ENCODE assay signal across 20 cellular contexts in genomic region chr19:15353908-15354307, GRCh38. TPM values are rescaled to one million over a fixed set of nuclear protein-coding genes. Genes with fewer than 3 reads are reported as not detected.
A peak's percentile ranks its signal among the peaks of the same experiment; 100 is the strongest.
DNase-seq lines count a peak whose midpoint lies in the region; ATAC-seq, FAIRE-seq and TF ChIP-seq lines count a peak whose summit lies in the region.
"Had no signal": no experiment of that assay in that cellular context is flagged by ENCODE, and none has a peak within 500 bp of the region (broad histone marks: within the 10 kb centered on the region; RNA-seq: fewer than 3 reads in every experiment).

No MANE protein-coding gene starts in this region.

- H3K27me3 ChIP-seq in left ventricle myocardium inferior (ENCODE audit: low read depth) (no peaks in the 10 kb centered on the region), right atrium auricular region (no peaks in the 10 kb centered on the region), K562 (ENCODE audit: control insufficient read depth in 2 of 2, insufficient read depth in 2 of 2, low read length in 2 of 2) (no peaks in the 10 kb centered on the region), osteoblast (ENCODE audit: insufficient read depth, low read length) (no peaks in the 10 kb centered on the region), Caco-2 (replicated peaks; ENCODE audit: control insufficient read depth, insufficient read depth, low read length) (no peaks in the 10 kb centered on the region)

- POLR2A ChIA-PET in K562 (lab: Yijun Ruan, JAX) (interaction anchor here (0.6 kb wide), 1 partner anchor 45 kb away, joined by 3 read pairs; no protein-coding TSS in a partner anchor), Caco-2 (lab: Charles Lee) (interaction anchor here (0.6 kb wide), 1 partner anchor 73 kb away, joined by 4 read pairs; no protein-coding TSS in a partner anchor)

- CTCF ChIA-PET in K562 (lab: Yijun Ruan, JAX; ENCODE audit: low intra/inter-chr PET ratio) (no interaction called here), Caco-2 (lab: Charles Lee) (interaction anchor here (0.5 kb wide), 1 partner anchor 169 kb away, joined by 4 read pairs; no protein-coding TSS in a partner anchor)

- no peak overlapping the region for H3K9ac ChIP-seq in K562 (ENCODE audit: insufficient read depth in 1 of 2, low read depth in 2 of 2, low read length in 2 of 2)
- H3K9ac ChIP-seq: GM23248 had no signal

- H2AFZ ChIP-seq in K562 (ENCODE audit: low read depth, low read length) (no peak overlapping the region), osteoblast (ENCODE audit: low read length) (no peak overlapping the region)
- H2AFZ ChIP-seq: GM23248 had no signal

- H3K27me3 Mint-ChIP-seq in IgD-negative memory B cell (no peaks in the 10 kb centered on the region), Caco-2 (ENCODE audit: insufficient read depth, unreplicated experiment) (no peaks in the 10 kb centered on the region)

- H3K9me3 ChIP-seq in left ventricle myocardium inferior (replicated peaks) (no peaks in the 10 kb centered on the region), right atrium auricular region (no peaks in the 10 kb centered on the region), K562 (replicated peaks; ENCODE audit: control insufficient read depth, insufficient read depth, low read depth, low read length) (no peaks in the 10 kb centered on the region), osteoblast (ENCODE audit: low read depth, low read length) (no peaks in the 10 kb centered on the region), Caco-2 (no peaks in the 10 kb centered on the region)

- H3K79me2 ChIP-seq in K562 (ENCODE audit: control insufficient read depth, insufficient read depth, low read length) (no peaks in the 10 kb centered on the region), osteoblast (ENCODE audit: insufficient read depth, low read length) (no peaks in the 10 kb centered on the region)

- intact Hi-C loops in left ventricle myocardium inferior (cut with micrococcal nuclease): no loop called here
- intact Hi-C loops in K562 (cut with micrococcal nuclease): no loop called here
- intact Hi-C loops in Caco-2 (cut with micrococcal nuclease; ENCODE audit: unreplicated experiment): no loop called here

- peak overlapping the region; percentile 23 for H3K27ac ChIP-seq in left ventricle myocardium inferior (replicated peaks)
- H3K27ac ChIP-seq in right atrium auricular region: no peak overlapping the region
- H3K27ac ChIP-seq in K562 (ENCODE audit: extremely low read depth, low read depth, low read length): no peak overlapping the region
- H3K27ac ChIP-seq in osteoblast (ENCODE audit: low read depth, low read length): no peak overlapping the region
- H3K27ac ChIP-seq: GM23248 had no signal

- H3K4me1 ChIP-seq in left ventricle myocardium inferior: peaks cover 16% of the 10 kb centered on the region
- no peaks in the 10 kb centered on the region for H3K4me1 ChIP-seq in right atrium auricular region
- no peaks in the 10 kb centered on the region; a peak in 2 of 5 replicates for H3K4me1 ChIP-seq in K562 (replicated peaks in 1 of 2; ENCODE audit: control insufficient read depth in 2 of 2, insufficient read depth in 2 of 2, low read length in 2 of 2)
- H3K4me1 ChIP-seq in osteoblast (ENCODE audit: insufficient read depth, low read length): no peaks in the 10 kb centered on the region
- no peaks in the 10 kb centered on the region for H3K4me1 ChIP-seq in Caco-2

- H3K4me3 ChIP-seq in left ventricle myocardium inferior (no peak overlapping the region), right atrium auricular region (no peak overlapping the region), K562 (no peak overlapping the region), osteoblast (ENCODE audit: insufficient read depth, low read length) (no peak overlapping the region), Caco-2 (ENCODE audit: low read depth, low read length) (no peak overlapping the region)
- H3K4me3 ChIP-seq: GM12878, GM23248 had no signal

- 73% methylated on average over 4 of the region's 4 CpGs for WGBS in K562 (ENCODE audit: insufficient coverage, low coverage, missing lambda C conversion rate)

- no peak for TF ChIP-seq RAD21 in K562 (CRISPR knock-in tag; conservative IDR thresholded peaks at IDR 0.05 in 1 of 2, IDR thresholded peaks at IDR 0.05 in 1 of 2)

- TF ChIP-seq CTCF in left ventricle myocardium inferior (IDR thresholded peaks at IDR 0.05; ENCODE audit: borderline replicate concordance) (no peak), right atrium auricular region (IDR thresholded peaks at IDR 0.05) (no peak), K562 (IDR thresholded peaks at IDR 0.05 in 2 of 3, conservative IDR thresholded peaks at IDR 0.05 in 1 of 3; ENCODE audit: insufficient read depth in 2 of 3, low read depth in 1 of 3, low read length in 3 of 3) (no peak), osteoblast (IDR thresholded peaks at IDR 0.05; ENCODE audit: extremely low read depth, low read depth, low read length) (no peak), Caco-2 (IDR thresholded peaks at IDR 0.05; ENCODE audit: insufficient read depth in 1 of 2, low read depth in 1 of 2, low read length in 1 of 2, severe bottlenecking in 1 of 2, unreplicated experiment in 1 of 2) (no peak)

- no peak for TF ChIP-seq POLR2A in K562 (conservative IDR thresholded peaks at IDR 0.05)

- no peak for TF ChIP-seq EP300 in K562 (IDR thresholded peaks at IDR 0.05; ENCODE audit: low read length)

- in situ Hi-C loops in K562 (cut with MboI): no loop called here

- H3K4me3 Mint-ChIP-seq in IgD-negative memory B cell: no peak overlapping the region
- H3K4me3 Mint-ChIP-seq in Caco-2 (ENCODE audit: unreplicated experiment): no peak overlapping the region
- H3K4me3 Mint-ChIP-seq: CD8-positive, alpha-beta T cell had no signal

- no peak overlapping the region for H3K4me2 ChIP-seq in K562 (ENCODE audit: insufficient read depth, low read length)
- H3K4me2 ChIP-seq in osteoblast (ENCODE audit: insufficient read depth, low read length): no peak overlapping the region

- no peak for ATAC-seq in K562
- ATAC-seq: CD8-positive, alpha-beta T cell; GM12878 had no signal

- H3K27ac Mint-ChIP-seq in IgD-negative memory B cell (peak overlapping the region in 2 of 3 donors; percentile 60 to 73), Caco-2 (ENCODE audit: unreplicated experiment) (no peak overlapping the region)
- H3K27ac Mint-ChIP-seq: CD8-positive, alpha-beta T cell had no signal

- BruUV-seq in K562 (replicated peaks; lab: Mats Ljungman, UMichigan) (no TSS peak), Caco-2 (replicated peaks; lab: Mats Ljungman, UMichigan) (no TSS peak)

- H3K9me3 Mint-ChIP-seq in IgD-negative memory B cell (no peaks in the 10 kb centered on the region), Caco-2 (ENCODE audit: unreplicated experiment) (no peaks in the 10 kb centered on the region)
- H3K9me3 Mint-ChIP-seq: CD8-positive, alpha-beta T cell had no signal

- DNase-seq in left ventricle myocardium inferior: no peak
- no peak for DNase-seq in right atrium auricular region (ENCODE audit: low spot score)
- DNase-seq in K562 (ENCODE audit: extremely low read depth in 1 of 4, low spot score in 3 of 4): no peak
- peak; percentile 2 for DNase-seq in osteoblast (ENCODE audit: insufficient read length, low spot score, missing footprints)
- no peak for DNase-seq in Caco-2
- DNase-seq in glomerular visceral epithelial cell (ENCODE audit: extremely low spot score): no peak
- no peak for DNase-seq in HTR-8/SVneo (ENCODE audit: insufficient read length, low spot score)
- DNase-seq: C1 segment of cervical spinal cord; CD8-positive, alpha-beta T cell; DMS 273 treated with DMSO at 0.1 percent for 48 hours; DMS79; EL; GDM1; GM23248; HCEC 1CT had no signal

- H3K9me1 ChIP-seq in K562 (ENCODE audit: control insufficient read depth, insufficient read depth, low read length): no peaks in the 10 kb centered on the region

- H3K36me3 Mint-ChIP-seq in IgD-negative memory B cell (peaks cover 16% of the 10 kb centered on the region), Caco-2 (ENCODE audit: insufficient read depth, unreplicated experiment) (peaks cover 69% of the 10 kb centered on the region)

- no peaks in the 10 kb centered on the region for H4K20me1 ChIP-seq in K562 (replicated peaks; ENCODE audit: control insufficient read depth, insufficient read depth, low read length)
- no peaks in the 10 kb centered on the region for H4K20me1 ChIP-seq in osteoblast (ENCODE audit: insufficient read depth, low read length)

- H3K36me3 ChIP-seq in left ventricle myocardium inferior (peaks cover 60% of the 10 kb centered on the region), right atrium auricular region (peaks cover 48% of the 10 kb centered on the region), K562 (ENCODE audit: control insufficient read depth, insufficient read depth, low read length) (peaks cover 43% of the 10 kb centered on the region; the same call in 2 of the 3 replicates), osteoblast (ENCODE audit: insufficient read depth, low read length) (peaks cover 37% of the 10 kb centered on the region), Caco-2 (ENCODE audit: control insufficient read depth, insufficient read depth, low read length) (peaks cover 1% of the 10 kb centered on the region; the same call in 1 of the 2 replicates)

- no peak for FAIRE-seq in K562 (lab: Jason Lieb, UNC)
- FAIRE-seq in HTR-8/SVneo (lab: Jason Lieb, UNC): no peak
- FAIRE-seq: D721Med, GM12878, GM19239, H1 had no signal

- H3K4me1 Mint-ChIP-seq in IgD-negative memory B cell (peaks cover 3 to 4% (median 4%) of the 10 kb centered on the region in 3 donors), Caco-2 (ENCODE audit: low read depth, unreplicated experiment) (no peaks in the 10 kb centered on the region)

RNA-seq across cellular contexts. Expression of gene BRD4, which starts 21.6 kb away (rescaled TPM):
- total RNA-seq in left ventricle myocardium inferior (60.9 TPM), right atrium auricular region (10 to 100 TPM; 23.6 to 41.0 TPM), K562 (2014; rRNA removed) (15.6 and 24.0 TPM in 2 replicates), K562 (2014; rRNA removed; fragmentation: Illumina TruSeq; extraction: Trizol) (11.3 and 13.0 TPM in 2 replicates), K562 (2015; rRNA removed; fragmentation: Illumina TruSeq; extraction: Trizol) (16.1 and 18.2 TPM in 2 replicates), K562 (2021) (93.7 and 105 TPM in 2 replicates), osteoblast (25.0 and 25.7 TPM in 2 replicates), Caco-2 (2022) (154 and 170 TPM in 2 replicates)
- polyA plus RNA-seq in IgD-negative memory B cell (20.5 TPM), K562 (2011; rRNA removed) (8.9 and 11.0 TPM in 2 replicates), K562 (2014; fragmentation: Illumina TruSeq; extraction: Trizol) (35.3 and 43.4 TPM in 2 replicates), K562 (2014; fragmentation: Nextera tagmentation; extraction: Ambion mirVana) (1 to 10 TPM; 1.8 to 5.4 TPM), K562 (2014; rRNA removed) (23.3 and 24.3 TPM in 2 replicates)
- 157 and 305 TPM in 2 replicates for total RNA-seq in K562 (2011; cell fraction: chromatin; rRNA removed; ENCODE audit: low replicate concordance)
- 129 and 134 TPM in 2 replicates for total RNA-seq in K562 (2011; cell fraction: nucleolus; rRNA removed)
- 133 and 164 TPM in 2 replicates for total RNA-seq in K562 (2011; cell fraction: nucleoplasm; rRNA removed)
- polyA plus RNA-seq in K562 (2011; cell fraction: cytosol; rRNA removed): 5.8 and 8.4 TPM in 2 replicates
- polyA plus RNA-seq in K562 (2011; cell fraction: nucleus; rRNA removed): 36.9 and 48.9 TPM in 2 replicates
- 61.3 and 74.1 TPM in 2 replicates for polyA plus RNA-seq in K562 (2012)
- 14.6 and 17.9 TPM in 2 replicates for polyA minus RNA-seq in K562 (2011; rRNA and poly(A)+ RNA removed)
- 36.5 and 50.1 TPM in 2 replicates for polyA minus RNA-seq in K562 (2011; cell fraction: cytosol; rRNA and poly(A)+ RNA removed)
- 35.0 and 50.0 TPM in 2 replicates for polyA minus RNA-seq in K562 (2011; cell fraction: nucleus; rRNA and poly(A)+ RNA removed)

RNA-seq across cellular contexts. Expression of gene AKAP8, which starts 25.7 kb away (rescaled TPM):
- total RNA-seq in left ventricle myocardium inferior (21.8 TPM), right atrium auricular region (10 to 100 TPM; 12.3 to 17.9 TPM), K562 (2014; rRNA removed) (33.5 and 34.2 TPM in 2 replicates), K562 (2014; rRNA removed; fragmentation: Illumina TruSeq; extraction: Trizol) (13.3 and 13.8 TPM in 2 replicates), K562 (2015; rRNA removed; fragmentation: Illumina TruSeq; extraction: Trizol) (20.2 and 22.6 TPM in 2 replicates), K562 (2021) (49.9 and 56.5 TPM in 2 replicates), osteoblast (18.1 and 18.6 TPM in 2 replicates), Caco-2 (2022) (53.5 and 53.7 TPM in 2 replicates)
- polyA plus RNA-seq in IgD-negative memory B cell (22.8 TPM), K562 (2011; rRNA removed) (15.0 and 18.4 TPM in 2 replicates), K562 (2014; fragmentation: Illumina TruSeq; extraction: Trizol) (14.6 and 17.0 TPM in 2 replicates), K562 (2014; fragmentation: Nextera tagmentation; extraction: Ambion mirVana) (1 to 10 TPM; 3.4 to 4.4 TPM), K562 (2014; rRNA removed) (25.5 and 27.4 TPM in 2 replicates)
- total RNA-seq in K562 (2011; cell fraction: chromatin; rRNA removed; ENCODE audit: low replicate concordance): 47.6 and 50.3 TPM in 2 replicates
- 26.3 and 27.0 TPM in 2 replicates for total RNA-seq in K562 (2011; cell fraction: nucleolus; rRNA removed)
- total RNA-seq in K562 (2011; cell fraction: nucleoplasm; rRNA removed): 22.2 and 28.7 TPM in 2 replicates
- 13.4 and 17.8 TPM in 2 replicates for polyA plus RNA-seq in K562 (2011; cell fraction: cytosol; rRNA removed)
- polyA plus RNA-seq in K562 (2011; cell fraction: nucleus; rRNA removed): 42.2 and 65.9 TPM in 2 replicates
- polyA plus RNA-seq in K562 (2012): 17.0 and 17.1 TPM in 2 replicates
- 9.5 and 10.9 TPM in 2 replicates for polyA minus RNA-seq in K562 (2011; rRNA and poly(A)+ RNA removed)
- polyA minus RNA-seq in K562 (2011; cell fraction: cytosol; rRNA and poly(A)+ RNA removed): 15.0 and 18.3 TPM in 2 replicates
- 9.3 and 10.6 TPM in 2 replicates for polyA minus RNA-seq in K562 (2011; cell fraction: nucleus; rRNA and poly(A)+ RNA removed)
